ENCODE assay signal across 8 cellular contexts in genomic region chr11:832529-833113, GRCh38. TPM values are rescaled to one million over a fixed set of nuclear protein-coding genes. Genes with fewer than 3 reads are reported as not detected.
DNase-seq lines count a peak whose midpoint lies in the region; ATAC-seq and TF ChIP-seq lines count a peak whose summit lies in the region.

Gene CD151 (plus strand): TSS chr11:832952. CDS start chr11:836070, 3,118 bp downstream.

- no peaks in the 10 kb centered on the region for H3K27me3 ChIP-seq in AG04450 (ENCODE audit: control insufficient read depth, insufficient read depth, low read length)
- H3K27me3 ChIP-seq in KMS-11 (ENCODE audit: insufficient read depth, low read depth) = peaks cover 35% of the 10 kb centered on the region
- no peaks in the 10 kb centered on the region for H3K27me3 ChIP-seq in WERI-Rb-1 (ENCODE audit: insufficient read depth, low read depth, severe bottlenecking)
- H3K27me3 ChIP-seq in effector memory CD4-positive, alpha-beta T cell (replicated peaks; ENCODE audit: control insufficient read depth, insufficient read depth, low read length, poor library complexity, severe bottlenecking) = peaks cover 46% of the 10 kb centered on the region

- no peak for ATAC-seq in HG03097 (IDR thresholded peaks at IDR 0.05; ENCODE audit: low FRiP score, unreplicated experiment)

- H2AFZ ChIP-seq in KMS-11 (ENCODE audit: low read depth) = peak within 1 kb of the TSS; percentile 26; the same call in 1 of the 2 replicates

- peak within 1 kb of the TSS; percentile 49; the same call in 1 of the 2 replicates for H3K9ac ChIP-seq in KMS-11

- peaks cover 51% of the 10 kb centered on the region for H3K4me1 ChIP-seq in KMS-11 (ENCODE audit: low read depth, poor library complexity, severe bottlenecking)
- peaks cover 33% of the 10 kb centered on the region for H3K4me1 ChIP-seq in effector memory CD4-positive, alpha-beta T cell (ENCODE audit: control insufficient read depth, insufficient read depth, low read length, poor library complexity, severe bottlenecking)

- peak; percentile 52 for TF ChIP-seq POLR2A in GM15510 (IDR thresholded peaks at IDR 0.05; ENCODE audit: borderline replicate concordance, extremely low read depth, insufficient read length)

- POLR2A ChIA-PET in AG04450 (lab: Yijun Ruan, JAX) = interaction anchor here (0.7 to 4.9 kb wide), 3 partner anchors 11 to 23 kb away, joined by 4 to 66 read pairs (median 22); partner anchors contain the start of genes PNPLA2, POLR2L, RPLP2 and TSPAN4

- CTCF ChIA-PET in AG04450 (lab: Charles Lee) = no interaction called here

- no peaks in the 10 kb centered on the region; the same call in 1 of the 2 replicates for H3K9me3 ChIP-seq in AG04450 (ENCODE audit: control insufficient read depth, insufficient read depth, low read length)
- H3K9me3 ChIP-seq in WERI-Rb-1 (ENCODE audit: severe bottlenecking) = no peaks in the 10 kb centered on the region
- H3K9me3 ChIP-seq in effector memory CD4-positive, alpha-beta T cell (ENCODE audit: control insufficient read depth, low read length) = no peaks in the 10 kb centered on the region

- peak within 1 kb of the TSS; percentile 68 for H3K4me2 ChIP-seq in KMS-11

- H3K36me3 ChIP-seq in KMS-11 (ENCODE audit: insufficient read depth) (no peaks in the 10 kb centered on the region), WERI-Rb-1 (peaks cover 39% of the 10 kb centered on the region)
- H3K36me3 ChIP-seq in effector memory CD4-positive, alpha-beta T cell (ENCODE audit: control insufficient read depth, insufficient read depth, low read length) = peaks cover 3% of the 10 kb centered on the region

- TF ChIP-seq CTCF in AG04450 (IDR thresholded peaks at IDR 0.05; ENCODE audit: low read depth, low read length) (no peak), KMS-11 (conservative IDR thresholded peaks at IDR 0.05; ENCODE audit: low read depth, low read length) (no peak), WERI-Rb-1 (IDR thresholded peaks at IDR 0.05; ENCODE audit: low read depth, low read length) (no peak)

- peak within 1 kb of the TSS; percentile 77 for H3K4me3 ChIP-seq in AG04450 (ENCODE audit: low read depth, low read length)
- no peak within 1 kb of the TSS for H3K4me3 ChIP-seq in KMS-11 (IDR thresholded peaks at IDR 0.05; ENCODE audit: insufficient read depth, low read depth, low read length)
- peak within 1 kb of the TSS; percentile 52 for H3K4me3 ChIP-seq in WERI-Rb-1 (ENCODE audit: low read depth, low read length)
- peak within 1 kb of the TSS; percentile 59 for H3K4me3 ChIP-seq in effector memory CD4-positive, alpha-beta T cell (ENCODE audit: insufficient read depth, low read depth, low read length, poor library complexity, severe bottlenecking)

- H3K79me2 ChIP-seq in KMS-11 (ENCODE audit: insufficient read depth, low read depth) = no peaks in the 10 kb centered on the region

- DNase-seq in AG04450 (ENCODE audit: low read depth, low spot score) = no peak
- DNase-seq in WERI-Rb-1 = peak; percentile 65
- DNase-seq in effector memory CD4-positive, alpha-beta T cell = peak in 1 of 3 donors; percentile 19
- peak; percentile 68 to 72 for DNase-seq in lung microvascular endothelial cell (ENCODE audit: low read depth in 2 of 2)
- DNase-seq in substantia nigra (lab: John Stamatoyannopoulos, UW) = peak in 2 of 49 donors; percentile 54 to 69

- no peaks in the 10 kb centered on the region for H4K20me1 ChIP-seq in KMS-11 (ENCODE audit: insufficient read depth)

- H3K27ac ChIP-seq in AG04450 (ENCODE audit: low read depth, low read length) = peak within 1 kb of the TSS; percentile 57
- no peak within 1 kb of the TSS for H3K27ac ChIP-seq in KMS-11
- peak within 1 kb of the TSS; percentile 96 for H3K27ac ChIP-seq in WERI-Rb-1
- no peak within 1 kb of the TSS for H3K27ac ChIP-seq in effector memory CD4-positive, alpha-beta T cell (ENCODE audit: insufficient read depth, low read length, poor library complexity, severe bottlenecking)
- peak within 1 kb of the TSS; percentile 51 for H3K27ac ChIP-seq in substantia nigra (ENCODE audit: low read depth, low read length, poor library complexity, severe bottlenecking)

RNA-seq across cellular contexts. Expression of gene CD151, which starts in this region (rescaled TPM):
- 559 and 909 TPM in 2 replicates for polyA plus RNA-seq in AG04450 (2011; rRNA removed)
- 366 and 557 TPM in 2 replicates for polyA minus RNA-seq in AG04450 (2011; rRNA and poly(A)+ RNA removed)
- total RNA-seq in lung microvascular endothelial cell = 460 and 726 TPM in 2 replicates

Comparison
In these comparisons a context has a peak if more than half of its experiments do, and no peak if none do; other contexts are left out.
1. H3K27ac ChIP-seq: peak in AG04450 (single experiment), WERI-Rb-1 (single experiment) and substantia nigra (single experiment); none in KMS-11 (single experiment) and effector memory CD4-positive, alpha-beta T cell (single experiment).